In genomic region chr12:56152132-56152755, GRCh38 we compare ENCODE assay signal across 1 cellular context.
A peak's percentile ranks its signal among the peaks of the same experiment; 100 is the strongest.
TF ChIP-seq lines count a peak whose summit lies in the region.

Gene MYL6B, plus strand, starts transcription at chr12:56152587. Its CDS starts 1,332 bp downstream, at chr12:56153919.

TF ChIP-seq in GM12878, 131 proteins besides CTCF, POLR2A, EP300 and RAD21 (continued from another document and continues in another):
- TF ChIP-seq GABPA (IDR thresholded peaks at IDR 0.05; ENCODE audit: low read depth) (peak; percentile 85), E4F1 (IDR thresholded peaks at IDR 0.05; ENCODE audit: borderline replicate concordance, partially characterized antibody) (no peak), TAF1 (IDR thresholded peaks at IDR 0.05; ENCODE audit: borderline replicate concordance, low read depth, low read length) (0 out of 2 replicates have a peak, but pooled peaks have one; percentile 49), E2F8 (IDR thresholded peaks at IDR 0.05; ENCODE audit: low read depth, partially characterized antibody) (no peak), MYB (IDR thresholded peaks at IDR 0.05; ENCODE audit: borderline replicate concordance, low read depth, low read length) (0 out of 2 replicates have a peak, but pooled peaks have one; percentile 49), RELB (IDR thresholded peaks at IDR 0.05; ENCODE audit: low read depth) (0 out of 2 replicates have a peak, but pooled peaks have one; percentile 58), IKZF1 (conservative IDR thresholded peaks at IDR 0.05) (peak; percentile 77), IRF3 (IDR thresholded peaks at IDR 0.05) (no peak), EZH2 (IDR thresholded peaks at IDR 0.05; ENCODE audit: borderline replicate concordance, control insufficient read depth, low read depth, low read length) (no peak), STAT3 (IDR thresholded peaks at IDR 0.05; ENCODE audit: low read depth, low read length) (no peak), MLLT1 (IDR thresholded peaks at IDR 0.05) (no peak), SUZ12 (IDR thresholded peaks at IDR 0.05; ENCODE audit: unreplicated experiment) (no peak), SUPT20H (IDR thresholded peaks at IDR 0.05; ENCODE audit: borderline replicate concordance, control insufficient read depth, low read depth, low read length) (no peak), ZNF384 (IDR thresholded peaks at IDR 0.05; ENCODE audit: borderline replicate concordance, low read depth, low read length) (no peak), NR2F1 (conservative IDR thresholded peaks at IDR 0.05) (0 out of 2 replicates have a peak, but pooled peaks have one; percentile 35), CHD1 (IDR thresholded peaks at IDR 0.05; ENCODE audit: low read depth, low read length) (no peak), FOXM1 (IDR thresholded peaks at IDR 0.05; ENCODE audit: low read depth, low read length) (no peak), MAX (IDR thresholded peaks at IDR 0.05; ENCODE audit: low read depth, low read length) (0 out of 2 replicates have a peak, but pooled peaks have one; percentile 37), ZNF592 (IDR thresholded peaks at IDR 0.05) (no peak), SREBF2 (IDR thresholded peaks at IDR 0.05; ENCODE audit: low read length) (no peak), SMAD1 (IDR thresholded peaks at IDR 0.05; ENCODE audit: low read depth, partially characterized antibody) (no peak), NFYA (IDR thresholded peaks at IDR 0.05; ENCODE audit: borderline replicate concordance, low read depth, low read length) (no peak), IRF4 (IDR thresholded peaks at IDR 0.05; ENCODE audit: low read depth, low read length) (no peak), PRDM15 (CRISPR knock-in tag; IDR thresholded peaks at IDR 0.05) (no peak), SREBF1 (IDR thresholded peaks at IDR 0.05; ENCODE audit: low read length) (peak; percentile 50; the same call in 1 of the 2 replicates), NR2C2 (IDR thresholded peaks at IDR 0.05; ENCODE audit: borderline replicate concordance, control insufficient read depth, insufficient read length, low read depth) (no peak), BACH1 (IDR thresholded peaks at IDR 0.05; ENCODE audit: borderline replicate concordance) (no peak), CBX5 (IDR thresholded peaks at IDR 0.05; ENCODE audit: low read depth) (no peak), NFIC (IDR thresholded peaks at IDR 0.05; ENCODE audit: low read depth, low read length) (no peak), E2F4 (IDR thresholded peaks at IDR 0.05; ENCODE audit: low read depth, low read length) (no peak; the same call in 1 of the 2 replicates), ZNF274 (IDR thresholded peaks at IDR 0.05; ENCODE audit: insufficient read depth, insufficient read length) (no peak), HDAC6 (IDR thresholded peaks at IDR 0.05; ENCODE audit: unreplicated experiment) (no peak), ZBTB33 (IDR thresholded peaks at IDR 0.05) (no peak), PAX5 (IDR thresholded peaks at IDR 0.05; ENCODE audit: borderline replicate concordance, low read depth, low read length) (peak; percentile 64; the same call in 1 of the 2 replicates), HDAC2 (IDR thresholded peaks at IDR 0.05) (no peak)
